In genomic region chr5:174218162-174218561, GRCh38 we compare ENCODE assay signal across 37 cellular contexts.
"Had no signal": no experiment of that assay in that cellular context is flagged by ENCODE, and none has a peak within 500 bp of the region (broad histone marks: within the 10 kb centered on the region; RNA-seq: fewer than 3 reads in every experiment).

No MANE protein-coding gene starts in this region.

- H3K27me3 ChIP-seq: ascending aorta, colonic mucosa had no signal

- DNase-seq: activated B cell treated with CpG ODN at 0.5 μM for 24 hours; activated CD4-positive, alpha-beta memory T cell treated with anti-CD3 and anti-CD28 coated beads for 36 hours; activated CD4-positive, alpha-beta T cell treated with anti-CD3 and anti-CD28 coated beads for 4 hours; activated CD4-positive, alpha-beta T cell treated with anti-CD3 and anti-CD28 coated beads, Interleukin-2, amount 10 ng/mL, durations not matched to agents 24 days and 14 days; activated CD4-positive, alpha-beta T cell treated with anti-CD3 and anti-CD28 coated beads, Interleukin-2, amount 50 U/mL, for 1 hour; activated CD4-positive, alpha-beta T cell treated with anti-CD3 and anti-CD28 coated beads, Interleukin-2, amount 50 U/mL, for 4 hours; activated CD4-positive, CD25-positive, alpha-beta regulatory T cell treated with anti-CD3 and anti-CD28 coated beads, Interleukin-2, amount 50 U/mL, for 72 hours; activated CD8-positive, alpha-beta memory T cell treated with anti-CD3 and anti-CD28 coated beads, Interleukin-2, amount 50 U/mL, for 4 hours; activated CD8-positive, alpha-beta T cell treated with anti-CD3 and anti-CD28 coated beads for 36 hours; activated effector memory CD4-positive, alpha-beta T cell treated with anti-CD3 and anti-CD28 coated beads, Interleukin-2, amount 50 U/mL, for 16 hours; activated gamma-delta T cell treated with Interleukin-2 at 50 U/mL for 16 hours; activated naive CD4-positive, alpha-beta T cell; activated naive CD4-positive, alpha-beta T cell treated with anti-CD3 and anti-CD28 coated beads for 36 hours; activated naive CD4-positive, alpha-beta T cell treated with anti-CD3 and anti-CD28 coated beads, Interleukin-2, amount 50 U/mL, for 16 hours; activated naive CD8-positive, alpha-beta T cell treated with anti-CD3 and anti-CD28 coated beads for 36 hours; activated T-cell treated with anti-CD3 and anti-CD28 coated beads for 4 hours; activated T-cell treated with anti-CD3 and anti-CD28 coated beads, Interleukin-2, amount 50 U/mL, for 1 hour; activated T-cell treated with anti-CD3 and anti-CD28 coated beads, Interleukin-2, amount 50 U/mL, for 4 hours; activated T-cell treated with anti-CD3 and anti-CD28 coated beads, Interleukin-2, amount 50 U/mL, for 72 hours; amygdala; anterior cingulate cortex; caudate nucleus; cerebellar nuclear complex; colonic mucosa; T-helper 2 cell; T-helper 9 cell had no signal

- H3K36me3 ChIP-seq: ascending aorta, cardiac muscle cell, colonic mucosa had no signal

- H3K4me3 ChIP-seq: ascending aorta, cardiac muscle cell, colonic mucosa had no signal

- H3K27ac ChIP-seq: ascending aorta, cardiac muscle cell, colonic mucosa, VCaP had no signal

- H3K27me3 Mint-ChIP-seq: activated CD4-positive, alpha-beta memory T cell treated with anti-CD3 and anti-CD28 coated beads for 36 hours; activated CD4-positive, alpha-beta T cell treated with anti-CD3 and anti-CD28 coated beads, Interleukin-2, amount 10 ng/mL, durations not matched to agents 24 days and 14 days; activated CD8-positive, alpha-beta T cell treated with anti-CD3 and anti-CD28 coated beads for 36 hours; brain had no signal

- H3K4me1 Mint-ChIP-seq: activated B cell treated with CpG ODN at 0.5 μM for 24 hours; activated CD4-positive, alpha-beta T cell treated with anti-CD3 and anti-CD28 coated beads, Interleukin-2, amount 10 ng/mL, durations not matched to agents 24 days and 14 days; activated naive CD8-positive, alpha-beta T cell treated with anti-CD3 and anti-CD28 coated beads for 36 hours; activated T-helper 17 cell treated with anti-CD3 and anti-CD28 coated beads, Interleukin-2, amount 50 U/mL, for 72 hours; central memory CD8-positive, alpha-beta T cell had no signal

- H3K9me3 ChIP-seq: colonic mucosa had no signal

- H3K36me3 Mint-ChIP-seq: activated CD4-positive, alpha-beta memory T cell treated with anti-CD3 and anti-CD28 coated beads for 36 hours; activated naive CD4-positive, alpha-beta T cell treated with anti-CD3 and anti-CD28 coated beads, Interleukin-2, amount 50 U/mL, for 72 hours; activated naive CD8-positive, alpha-beta T cell treated with anti-CD3 and anti-CD28 coated beads for 36 hours; brain had no signal

- H3K4me1 ChIP-seq: ascending aorta, colonic mucosa had no signal

- FAIRE-seq: bronchial epithelial cell, TTC549 had no signal

- H3K9me3 Mint-ChIP-seq: activated B cell treated with CpG ODN at 0.5 μM for 24 hours; activated CD4-positive, alpha-beta T cell treated with anti-CD3 and anti-CD28 coated beads, Interleukin-2, amount 10 ng/mL, durations not matched to agents 24 days and 14 days; activated CD8-positive, alpha-beta T cell treated with anti-CD3 and anti-CD28 coated beads for 36 hours; activated naive CD4-positive, alpha-beta T cell treated with anti-CD3 and anti-CD28 coated beads, Interleukin-2, amount 50 U/mL, for 72 hours; activated naive CD8-positive, alpha-beta T cell treated with anti-CD3 and anti-CD28 coated beads for 36 hours; activated T-cell treated with anti-CD3 and anti-CD28 coated beads, Interleukin-2, amount 50 U/mL, for 72 hours; activated T-helper 1 cell treated with anti-CD3 and anti-CD28 coated beads, Interleukin-12 subunit alpha, Interleukin-12 subunit beta, Interleukin-2, Interleukin-4 antibody, amounts not matched to agents 30 ng/mL and 10 ng/mL and 1 ng/mL, durations not matched to agents 14 hours and 24 hours and 36 hours; activated T-helper 17 cell treated with anti-CD3 and anti-CD28 coated beads, Interleukin-2, amount 50 U/mL, for 72 hours; central memory CD8-positive, alpha-beta T cell; T-helper 2 cell treated with Interferon-gamma antibody and Interleukin-4, amounts not matched to agents 5 μg/mL and 100 μg/mL, for 36 hours had no signal

- ATAC-seq: activated CD8-positive, alpha-beta T cell treated with anti-CD3 and anti-CD28 coated beads for 36 hours; activated naive CD4-positive, alpha-beta T cell treated with anti-CD3 and anti-CD28 coated beads, Interleukin-2, amount 50 U/mL, for 72 hours; activated T-cell treated with anti-CD3 and anti-CD28 coated beads, Interleukin-2, amount 50 U/mL, for 4 hours; activated T-cell treated with anti-CD3 and anti-CD28 coated beads, Interleukin-2, amount 50 U/mL, for 72 hours; activated T-helper 17 cell treated with anti-CD3 and anti-CD28 coated beads, Interleukin-2, amount 50 U/mL, for 72 hours had no signal

- H3K27ac Mint-ChIP-seq: activated B cell treated with CpG ODN at 0.5 μM for 24 hours; activated CD4-positive, alpha-beta memory T cell treated with anti-CD3 and anti-CD28 coated beads for 36 hours; activated CD4-positive, alpha-beta T cell treated with anti-CD3 and anti-CD28 coated beads, Interleukin-2, amount 10 ng/mL, durations not matched to agents 24 days and 14 days; activated CD8-positive, alpha-beta T cell treated with anti-CD3 and anti-CD28 coated beads for 36 hours; activated naive CD4-positive, alpha-beta T cell treated with anti-CD3 and anti-CD28 coated beads for 36 hours; activated naive CD4-positive, alpha-beta T cell treated with anti-CD3 and anti-CD28 coated beads, Interleukin-2, amount 50 U/mL, for 72 hours; activated naive CD8-positive, alpha-beta T cell treated with anti-CD3 and anti-CD28 coated beads for 36 hours; activated T-cell treated with anti-CD3 and anti-CD28 coated beads, Interleukin-2, amount 50 U/mL, for 72 hours; activated T-helper 1 cell treated with anti-CD3 and anti-CD28 coated beads, Interleukin-12 subunit alpha, Interleukin-12 subunit beta, Interleukin-2, Interleukin-4 antibody, amounts not matched to agents 30 ng/mL and 10 ng/mL and 1 ng/mL, durations not matched to agents 14 hours and 24 hours and 36 hours; activated T-helper 17 cell treated with anti-CD3 and anti-CD28 coated beads, Interleukin-2, amount 50 U/mL, for 72 hours; brain; T-helper 2 cell treated with Interferon-gamma antibody and Interleukin-4, amounts not matched to agents 5 μg/mL and 100 μg/mL, for 36 hours had no signal

- H3K4me3 Mint-ChIP-seq: activated B cell treated with CpG ODN at 0.5 μM for 24 hours; activated CD4-positive, alpha-beta memory T cell treated with anti-CD3 and anti-CD28 coated beads for 36 hours; activated CD4-positive, alpha-beta T cell treated with anti-CD3 and anti-CD28 coated beads, Interleukin-2, amount 10 ng/mL, durations not matched to agents 24 days and 14 days; activated CD8-positive, alpha-beta T cell treated with anti-CD3 and anti-CD28 coated beads for 36 hours; activated naive CD4-positive, alpha-beta T cell treated with anti-CD3 and anti-CD28 coated beads for 36 hours; activated naive CD8-positive, alpha-beta T cell treated with anti-CD3 and anti-CD28 coated beads for 36 hours; activated T-cell treated with anti-CD3 and anti-CD28 coated beads, Interleukin-2, amount 50 U/mL, for 4 hours; activated T-cell treated with anti-CD3 and anti-CD28 coated beads, Interleukin-2, amount 50 U/mL, for 72 hours; activated T-helper 1 cell treated with anti-CD3 and anti-CD28 coated beads, Interleukin-12 subunit alpha, Interleukin-12 subunit beta, Interleukin-2, Interleukin-4 antibody, amounts not matched to agents 30 ng/mL and 10 ng/mL and 1 ng/mL, durations not matched to agents 14 hours and 24 hours and 36 hours; activated T-helper 17 cell treated with anti-CD3 and anti-CD28 coated beads, Interleukin-2, amount 50 U/mL, for 72 hours; brain; central memory CD8-positive, alpha-beta T cell; T-helper 2 cell treated with Interferon-gamma antibody and Interleukin-4, amounts not matched to agents 5 μg/mL and 100 μg/mL, for 36 hours had no signal
